Comparison of ENCODE assay signal across 8 cellular contexts in the genomic region with DNA sequence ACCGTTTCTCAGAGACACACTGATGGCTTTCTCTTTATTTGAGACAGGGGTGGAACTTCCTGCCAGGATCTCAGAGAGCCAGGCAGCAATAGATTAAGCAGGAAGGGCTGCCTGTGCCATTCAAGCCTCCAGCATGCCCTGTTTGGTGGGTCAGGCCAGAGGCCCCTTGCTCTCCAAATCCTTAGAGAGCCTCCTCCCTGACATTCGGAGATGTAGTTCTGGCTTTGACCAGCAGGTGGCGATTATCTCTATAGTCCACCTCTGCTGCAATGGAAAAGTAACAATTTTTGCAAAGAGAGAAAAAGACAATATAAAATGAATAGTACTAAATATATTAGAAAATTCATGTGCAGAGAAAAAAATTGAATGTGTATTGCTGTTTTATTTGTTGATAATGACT.
DNase-seq lines count a peak whose midpoint lies in the region; ATAC-seq and TF ChIP-seq lines count a peak whose summit lies in the region.

No MANE protein-coding gene starts in this region.

- ATAC-seq in HG02885 (IDR thresholded peaks at IDR 0.05; ENCODE audit: poor library complexity, unreplicated experiment) = peak; percentile 74

- TF ChIP-seq RAD21 in neural cell (conservative IDR thresholded peaks at IDR 0.05) = peak; percentile 35

- H3K79me2 ChIP-seq in neural cell (replicated peaks; ENCODE audit: insufficient read depth, low read length) = no peaks in the 10 kb centered on the region

- H3K27ac ChIP-seq in C4-2B (no peak overlapping the region), neural cell (ENCODE audit: low read length) (no peak overlapping the region), thyroid gland (no peak overlapping the region)

- H3K4me3 ChIP-seq in epithelial cell of proximal tubule (ENCODE audit: low read depth, low read length) = no peak overlapping the region
- H3K4me3 ChIP-seq in neural cell (ENCODE audit: low read length) = no peak overlapping the region
- no peak overlapping the region for H3K4me3 ChIP-seq in thyroid gland (replicated peaks in 1 of 3)

- H3K4me3 Mint-ChIP-seq in activated CD4-positive, alpha-beta memory T cell treated with anti-CD3 and anti-CD28 coated beads, Interleukin-2, amount 10 ng/mL, durations not matched to agents 7 days and 5 days = no peak overlapping the region

- peak; percentile 62 for TF ChIP-seq CTCF in C4-2B (conservative IDR thresholded peaks at IDR 0.05)
- peak; percentile 67 for TF ChIP-seq CTCF in epithelial cell of proximal tubule (conservative IDR thresholded peaks at IDR 0.05; ENCODE audit: low read depth, low read length)
- TF ChIP-seq CTCF in neural cell (IDR thresholded peaks at IDR 0.05; ENCODE audit: poor library complexity, severe bottlenecking) = peak; percentile 61
- peak; percentile 37 to 66 (median 50) for TF ChIP-seq CTCF in thyroid gland (IDR thresholded peaks at IDR 0.05)

- no peak overlapping the region for H3K27ac Mint-ChIP-seq in activated CD4-positive, alpha-beta memory T cell treated with anti-CD3 and anti-CD28 coated beads, Interleukin-2, amount 10 ng/mL, durations not matched to agents 7 days and 5 days

- no peak overlapping the region for H3K9ac ChIP-seq in neural cell (ENCODE audit: low read length)

- WGBS in thyroid gland, 2 donors = 27 to 31% methylated on average over 3 of the region's 3 CpGs

- POLR2A ChIA-PET in activated CD4-positive, alpha-beta memory T cell treated with anti-CD3 and anti-CD28 coated beads, Interleukin-2, amount 10 ng/mL, durations not matched to agents 7 days and 5 days (lab: Charles Lee) = no interaction called here

- no peaks in the 10 kb centered on the region for H3K9me2 ChIP-seq in neural cell (ENCODE audit: insufficient read depth, low read length)

- H2AFZ ChIP-seq in neural cell (ENCODE audit: low read depth, low read length) = no peak overlapping the region

- intact Hi-C loops in thyroid gland (cut with DNase I) = no loop called here

- peaks cover 3% of the 10 kb centered on the region for H3K27me3 Mint-ChIP-seq in activated CD4-positive, alpha-beta memory T cell treated with anti-CD3 and anti-CD28 coated beads, Interleukin-2, amount 10 ng/mL, durations not matched to agents 7 days and 5 days

- CTCF ChIA-PET in activated CD4-positive, alpha-beta memory T cell treated with anti-CD3 and anti-CD28 coated beads, Interleukin-2, amount 10 ng/mL, durations not matched to agents 7 days and 5 days (lab: Charles Lee) = no interaction called here

- H3K27me3 ChIP-seq in neural cell (ENCODE audit: insufficient read depth, low read depth, low read length) = no peaks in the 10 kb centered on the region
- no peaks in the 10 kb centered on the region for H3K27me3 ChIP-seq in thyroid gland

- peak; percentile 54 for DNase-seq in activated CD4-positive, alpha-beta memory T cell treated with anti-CD3 and anti-CD28 coated beads, Interleukin-2, amount 10 ng/mL, durations not matched to agents 7 days and 5 days
- no peak for DNase-seq in epithelial cell of proximal tubule (ENCODE audit: low read depth)
- peak; percentile 47 to 61 for DNase-seq in thyroid gland
- DNase-seq in NCI-H2029 (lab: John Stamatoyannopoulos, UW) = no peak
- no peak for DNase-seq in GOT3 (lab: John Stamatoyannopoulos, UW)

- H3K36me3 Mint-ChIP-seq in activated CD4-positive, alpha-beta memory T cell treated with anti-CD3 and anti-CD28 coated beads, Interleukin-2, amount 10 ng/mL, durations not matched to agents 7 days and 5 days (ENCODE audit: low read depth) = no peaks in the 10 kb centered on the region

- H3K9me3 ChIP-seq in neural cell (ENCODE audit: low read length) (no peaks in the 10 kb centered on the region), thyroid gland (no peaks in the 10 kb centered on the region)

- no peak overlapping the region for H3K4me2 ChIP-seq in neural cell (ENCODE audit: low read length)

- no peaks in the 10 kb centered on the region for H3K4me1 Mint-ChIP-seq in activated CD4-positive, alpha-beta memory T cell treated with anti-CD3 and anti-CD28 coated beads, Interleukin-2, amount 10 ng/mL, durations not matched to agents 7 days and 5 days

- TF ChIP-seq EP300 in neural cell (conservative IDR thresholded peaks at IDR 0.05; ENCODE audit: poor library complexity, severe bottlenecking) = no peak

- H3K9me3 Mint-ChIP-seq in activated CD4-positive, alpha-beta memory T cell treated with anti-CD3 and anti-CD28 coated beads, Interleukin-2, amount 10 ng/mL, durations not matched to agents 7 days and 5 days = no peaks in the 10 kb centered on the region

- no peaks in the 10 kb centered on the region for H3K36me3 ChIP-seq in neural cell (ENCODE audit: insufficient read depth, low read length)
- no peaks in the 10 kb centered on the region for H3K36me3 ChIP-seq in thyroid gland

- no peaks in the 10 kb centered on the region for H3K4me1 ChIP-seq in thyroid gland

- no peak for TF ChIP-seq POLR2A in thyroid gland (IDR thresholded peaks at IDR 0.05)

- no peaks in the 10 kb centered on the region for H3F3A ChIP-seq in neural cell (ENCODE audit: insufficient read depth, low read length, poor library complexity, severe bottlenecking)

- H4K20me1 ChIP-seq in neural cell (ENCODE audit: insufficient read depth) = no peaks in the 10 kb centered on the region

TF ChIP-seq in neural cell, 6 proteins besides CTCF, POLR2A, EP300 and RAD21:
- TF ChIP-seq SMC3 (conservative IDR thresholded peaks at IDR 0.05; ENCODE audit: poor library complexity) = peak; percentile 68
- TF ChIP-seq POLR2AphosphoS5 (IDR thresholded peaks at IDR 0.05) = no peak

Comparison
In these comparisons a context has a peak if more than half of its experiments do, and no peak if none do; other contexts are left out.
1. DNase-seq: peak in activated CD4-positive, alpha-beta memory T cell treated with anti-CD3 and anti-CD28 coated beads, Interleukin-2, amount 10 ng/mL, durations not matched to agents 7 days and 5 days (single experiment) and thyroid gland (2 of 2); none in epithelial cell of proximal tubule (single experiment), NCI-H2029 (single experiment) and GOT3 (single experiment).
2. Peak in every context shown above with its lines, with median percentiles within 50 percentile points of each other: CTCF ChIP-seq.